ENCODE assay signal across 1 cellular context in genomic region chr17:29292071-29292991, GRCh38.
TF ChIP-seq lines count a peak whose summit lies in the region.

No MANE protein-coding gene starts in this region.

TF ChIP-seq in H1, 55 proteins besides CTCF, POLR2A, EP300 and RAD21:
- TF ChIP-seq CHD7 (IDR thresholded peaks at IDR 0.05; ENCODE audit: insufficient replicate concordance, low read length) = no peak
- TF ChIP-seq KDM4A (IDR thresholded peaks at IDR 0.05; ENCODE audit: low read depth, low read length, severe bottlenecking) = peak; percentile 67
- TF ChIP-seq BACH1 (IDR thresholded peaks at IDR 0.05; ENCODE audit: low read length) = no peak
- TF ChIP-seq SIN3A (conservative IDR thresholded peaks at IDR 0.05 in 1 of 2, IDR thresholded peaks at IDR 0.05 in 1 of 2; ENCODE audit: low read depth in 1 of 2, low read length in 2 of 2) = 0 out of 4 replicates have a peak, but pooled peaks of 1 of the 2 experiments have one; percentile 9
- TF ChIP-seq TBP (IDR thresholded peaks at IDR 0.05; ENCODE audit: low read depth, low read length) = no peak
- no peak for TF ChIP-seq POU5F1 (IDR thresholded peaks at IDR 0.05; ENCODE audit: low read depth, low read length)
- TF ChIP-seq MAFK (IDR thresholded peaks at IDR 0.05; ENCODE audit: low read depth, low read length) = no peak
- TF ChIP-seq PHF8 (conservative IDR thresholded peaks at IDR 0.05; ENCODE audit: low read depth, low read length) = no peak; the same call in 1 of the 2 replicates
- TF ChIP-seq SP2 (IDR thresholded peaks at IDR 0.05; ENCODE audit: low read length) = no peak
- TF ChIP-seq TAF7 (optimal IDR thresholded peaks at IDR 0.05; ENCODE audit: borderline replicate concordance, low read depth, low read length) = no peak
- no peak for TF ChIP-seq HDAC6 (IDR thresholded peaks at IDR 0.05; ENCODE audit: low read depth, low read length)
- TF ChIP-seq, protein P1, sequence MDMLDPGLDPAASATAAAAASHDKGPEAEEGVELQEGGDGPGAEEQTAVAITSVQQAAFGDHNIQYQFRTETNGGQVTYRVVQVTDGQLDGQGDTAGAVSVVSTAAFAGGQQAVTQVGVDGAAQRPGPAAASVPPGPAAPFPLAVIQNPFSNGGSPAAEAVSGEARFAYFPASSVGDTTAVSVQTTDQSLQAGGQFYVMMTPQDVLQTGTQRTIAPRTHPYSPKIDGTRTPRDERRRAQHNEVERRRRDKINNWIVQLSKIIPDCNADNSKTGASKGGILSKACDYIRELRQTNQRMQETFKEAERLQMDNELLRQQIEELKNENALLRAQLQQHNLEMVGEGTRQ (IDR thresholded peaks at IDR 0.05; ENCODE audit: low read length) = no peak
- TF ChIP-seq BCL11A (IDR thresholded peaks at IDR 0.05; ENCODE audit: low read depth in 2 of 2, low read length in 2 of 2) = no peak
- TF ChIP-seq CHD2 (IDR thresholded peaks at IDR 0.05; ENCODE audit: low read length) = no peak
- TF ChIP-seq ZNF274 (IDR thresholded peaks at IDR 0.05; ENCODE audit: borderline replicate concordance, extremely low read depth, low read length) = no peak
- peak; percentile 22 for TF ChIP-seq ASH2L (IDR thresholded peaks at IDR 0.05; ENCODE audit: low read length)
- 0 out of 2 replicates have a peak, but pooled peaks have one; percentile 19 for TF ChIP-seq E2F6 (IDR thresholded peaks at IDR 0.05)
- no peak for TF ChIP-seq CBX8 (IDR thresholded peaks at IDR 0.05; ENCODE audit: borderline replicate concordance, low read depth, low read length)
- TF ChIP-seq SIRT6 (IDR thresholded peaks at IDR 0.05; ENCODE audit: low read length) = no peak
- TF ChIP-seq SAP30 (IDR thresholded peaks at IDR 0.05; ENCODE audit: insufficient read depth, insufficient replicate concordance, low read length) = peak; percentile 34
- TF ChIP-seq SP4 (IDR thresholded peaks at IDR 0.05; ENCODE audit: low read length) = no peak
- peak; percentile 67 for TF ChIP-seq CHD1 (IDR thresholded peaks at IDR 0.05; ENCODE audit: low read depth, low read length)
- TF ChIP-seq SUZ12 (IDR thresholded peaks at IDR 0.05; ENCODE audit: low read length) = no peak
- no peak for TF ChIP-seq RNF2 (IDR thresholded peaks at IDR 0.05; ENCODE audit: borderline replicate concordance, low read depth, low read length, missing control alignments, poor library complexity, severe bottlenecking)
- no peak for TF ChIP-seq CTBP2 (IDR thresholded peaks at IDR 0.05; ENCODE audit: borderline replicate concordance, insufficient read depth, insufficient read length, low read length)
- TF ChIP-seq TEAD4 (IDR thresholded peaks at IDR 0.05; ENCODE audit: low read depth, low read length) = no peak
- no peak for TF ChIP-seq GTF2F1 (IDR thresholded peaks at IDR 0.05; ENCODE audit: borderline replicate concordance, low read depth, low read length)
- no peak for TF ChIP-seq BRCA1 (IDR thresholded peaks at IDR 0.05; ENCODE audit: low read depth, low read length)
- TF ChIP-seq JUN (IDR thresholded peaks at IDR 0.05; ENCODE audit: low read depth, low read length) = no peak
- TF ChIP-seq TAF1 (IDR thresholded peaks at IDR 0.05; ENCODE audit: low read depth, low read length) = peak; percentile 45; the same call in 1 of the 2 replicates
- no peak for TF ChIP-seq RXRA (IDR thresholded peaks at IDR 0.05; ENCODE audit: insufficient read depth, low read depth, low read length)
- TF ChIP-seq SRF (IDR thresholded peaks at IDR 0.05; ENCODE audit: low read depth, low read length) = no peak
- no peak for TF ChIP-seq SP1 (IDR thresholded peaks at IDR 0.05; ENCODE audit: low read depth, low read length)
- TF ChIP-seq SIX5 (IDR thresholded peaks at IDR 0.05; ENCODE audit: low read depth, low read length) = no peak
- TF ChIP-seq, protein P2, sequence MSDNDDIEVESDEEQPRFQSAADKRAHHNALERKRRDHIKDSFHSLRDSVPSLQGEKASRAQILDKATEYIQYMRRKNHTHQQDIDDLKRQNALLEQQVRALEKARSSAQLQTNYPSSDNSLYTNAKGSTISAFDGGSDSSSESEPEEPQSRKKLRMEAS (IDR thresholded peaks at IDR 0.05) = no peak
- no peak for TF ChIP-seq TCF12 (IDR thresholded peaks at IDR 0.05; ENCODE audit: low read depth, low read length)
- no peak for TF ChIP-seq CREB1 (IDR thresholded peaks at IDR 0.05)
